27 cellular contexts compared by ENCODE assay signal in genomic region chr10:114931072-114931679, GRCh38.
"Had no signal": no experiment of that assay in that cellular context is flagged by ENCODE, and none has a peak within 500 bp of the region (broad histone marks: within the 10 kb centered on the region; RNA-seq: fewer than 3 reads in every experiment).

No MANE protein-coding gene starts in this region.

- H3K27ac Mint-ChIP-seq: naive thymus-derived CD8-positive, alpha-beta T cell; nephron progenitor cell; stimulated activated effector memory CD8-positive, alpha-beta T cell treated with anti-CD3 and anti-CD28 coated beads, Interleukin-12 subunit alpha, Interleukin-12 subunit beta, amount 100 ng/mL, for 72 hours had no signal

- H3K9me3 ChIP-seq: heart right ventricle, lower lobe of right lung, ovary, psoas muscle, suprapubic skin, transverse colon, upper lobe of right lung, uterus had no signal

- ATAC-seq: esophagus mucosa; heart right ventricle; lower lobe of right lung; naive thymus-derived CD8-positive, alpha-beta T cell; psoas muscle; right cardiac atrium; stimulated activated effector memory CD8-positive, alpha-beta T cell treated with anti-CD3 and anti-CD28 coated beads, Interleukin-12 subunit alpha, Interleukin-12 subunit beta, amount 100 ng/mL, for 72 hours; upper lobe of right lung had no signal

- H3K36me3 Mint-ChIP-seq: naive thymus-derived CD8-positive, alpha-beta T cell; stimulated activated effector memory CD8-positive, alpha-beta T cell treated with anti-CD3 and anti-CD28 coated beads, Interleukin-12 subunit alpha, Interleukin-12 subunit beta, amount 100 ng/mL, for 72 hours had no signal

- H3K4me1 Mint-ChIP-seq: naive thymus-derived CD8-positive, alpha-beta T cell had no signal

- H3K36me3 ChIP-seq: heart right ventricle, left ventricle myocardium inferior, lower lobe of right lung, ovary, sigmoid colon, suprapubic skin, transverse colon, upper lobe of right lung, uterus had no signal

- H3K4me3 Mint-ChIP-seq: naive thymus-derived CD8-positive, alpha-beta T cell; nephron progenitor cell; stimulated activated effector memory CD8-positive, alpha-beta T cell treated with anti-CD3 and anti-CD28 coated beads, Interleukin-12 subunit alpha, Interleukin-12 subunit beta, amount 100 ng/mL, for 72 hours had no signal

- H3K27ac ChIP-seq: epithelial cell of prostate, heart right ventricle, left ventricle myocardium inferior, lower lobe of right lung, ovary, psoas muscle, sigmoid colon, suprapubic skin, transverse colon, upper lobe of right lung, uterus had no signal

- H3K4me1 ChIP-seq: lower lobe of right lung, sigmoid colon, suprapubic skin, transverse colon, upper lobe of right lung had no signal

- DNase-seq: dorsolateral prefrontal cortex; effector CD4-positive, alpha-beta T cell; foreskin melanocyte; glutamatergic neuron; heart right ventricle; hippocampal formation; left cardiac atrium; left ventricle myocardium inferior; lower lobe of right lung; naive thymus-derived CD8-positive, alpha-beta T cell; nephron progenitor cell; nucleus accumbens; ovary; posterior cingulate gyrus; psoas muscle; right cardiac atrium; sigmoid colon; stimulated activated CD4-positive, alpha-beta T cell treated with anti-CD3 and anti-CD28 coated beads, Interleukin-2, amount 100 ng/mL, for 24 hours; stimulated activated CD4-positive, alpha-beta T cell treated with anti-CD3 and anti-CD28 coated beads, Interleukin-4, amount 100 ng/mL, for 24 hours; stimulated activated naive CD4-positive, alpha-beta T cell treated with Interleukin-2 at 50 U/mL for 16 hours; transverse colon; upper lobe of right lung; uterus had no signal

- H3K9me3 Mint-ChIP-seq: stimulated activated effector memory CD8-positive, alpha-beta T cell treated with anti-CD3 and anti-CD28 coated beads, Interleukin-12 subunit alpha, Interleukin-12 subunit beta, amount 100 ng/mL, for 72 hours had no signal

- H3K4me3 ChIP-seq: dorsolateral prefrontal cortex, heart right ventricle, left ventricle myocardium inferior, lower lobe of right lung, ovary, psoas muscle, sigmoid colon, suprapubic skin, transverse colon, upper lobe of right lung, uterus had no signal

- H3K27me3 ChIP-seq: dorsolateral prefrontal cortex, ovary, sigmoid colon, suprapubic skin, transverse colon, uterus had no signal
